Comparison of ENCODE assay signal across 20 cellular contexts in the genomic region with DNA sequence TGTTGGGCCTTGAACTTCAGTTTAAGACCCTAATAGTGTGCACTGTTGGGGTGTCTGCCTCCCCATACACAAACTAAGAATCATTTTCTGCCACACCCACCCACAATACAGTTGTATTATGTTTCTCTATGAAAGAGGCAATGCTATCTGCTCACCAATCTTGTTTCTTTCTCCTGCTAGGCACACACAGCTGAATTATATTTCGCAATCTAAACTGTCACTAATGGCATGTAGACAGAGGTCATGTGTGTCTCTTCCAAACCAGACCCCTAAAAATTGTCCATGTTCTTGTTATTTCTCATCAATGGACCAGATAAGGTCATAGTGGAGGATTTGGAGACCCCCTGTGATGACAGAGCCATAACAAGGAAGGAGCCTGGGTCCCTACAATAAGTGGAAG.
"Had no signal": no experiment of that assay in that cellular context is flagged by ENCODE, and none has a peak within 500 bp of the region (broad histone marks: within the 10 kb centered on the region; RNA-seq: fewer than 3 reads in every experiment).

No MANE protein-coding gene starts in this region.

- H3K9me3 Mint-ChIP-seq: activated naive CD4-positive, alpha-beta T cell treated with anti-CD3 and anti-CD28 coated beads, Interleukin-2, amount 50 U/mL, for 24 hours; activated T-helper 1 cell treated with anti-CD3 and anti-CD28 coated beads, Interleukin-12 subunit alpha, Interleukin-12 subunit beta, Interleukin-2, Interleukin-4 antibody, amounts not matched to agents 30 ng/mL and 10 ng/mL and 1 ng/mL, durations not matched to agents 14 hours and 24 hours and 36 hours; central memory CD8-positive, alpha-beta T cell; memory B cell; natural killer cell treated with Interleukin-12 subunit alpha and Interleukin-12 subunit beta and Interleukin-15 and Interleukin-18, amount 100 ng/mL, for 72 hours; type B pancreatic cell had no signal

- H3K27me3 Mint-ChIP-seq: activated naive CD4-positive, alpha-beta T cell treated with anti-CD3 and anti-CD28 coated beads, Interleukin-2, amount 50 U/mL, for 24 hours; central memory CD8-positive, alpha-beta T cell; memory B cell; natural killer cell treated with Interleukin-12 subunit alpha and Interleukin-12 subunit beta and Interleukin-15 and Interleukin-18, amount 100 ng/mL, for 72 hours; type B pancreatic cell had no signal

- ATAC-seq: activated CD8-positive, alpha-beta T cell treated with anti-CD3 and anti-CD28 coated beads, Interleukin-2, amount 10 ng/mL, durations not matched to agents 7 days and 5 days; esophagus mucosa; heart left ventricle; left cardiac atrium; natural killer cell treated with Interleukin-12 subunit alpha and Interleukin-12 subunit beta and Interleukin-15 and Interleukin-18, amount 100 ng/mL, for 72 hours had no signal

- DNase-seq: activated CD4-positive, alpha-beta T cell treated with anti-CD3 and anti-CD28 coated beads for 1 hour; activated CD4-positive, alpha-beta T cell treated with anti-CD3 and anti-CD28 coated beads, Interleukin-2, amount 50 U/mL, for 1 hour; activated CD8-positive, alpha-beta T cell treated with anti-CD3 and anti-CD28 coated beads, Interleukin-2, amount 10 ng/mL, durations not matched to agents 7 days and 5 days; activated gamma-delta T cell treated with Interleukin-2 at 50 U/mL for 16 hours; adrenal gland; effector memory CD4-positive, alpha-beta T cell; heart left ventricle; islet precursor cell; left cardiac atrium; ovary; spleen; stimulated activated CD4-positive, alpha-beta T cell treated with anti-CD3 and anti-CD28 coated beads, Interleukin-4, amount 100 ng/mL, for 24 hours; stimulated activated naive CD4-positive, alpha-beta T cell treated with Interleukin-2 at 50 U/mL for 16 hours had no signal

- H3K4me3 Mint-ChIP-seq: activated CD8-positive, alpha-beta T cell treated with anti-CD3 and anti-CD28 coated beads, Interleukin-2, amount 10 ng/mL, durations not matched to agents 7 days and 5 days; activated naive CD4-positive, alpha-beta T cell treated with anti-CD3 and anti-CD28 coated beads, Interleukin-2, amount 50 U/mL, for 24 hours; activated T-helper 1 cell treated with anti-CD3 and anti-CD28 coated beads, Interleukin-12 subunit alpha, Interleukin-12 subunit beta, Interleukin-2, Interleukin-4 antibody, amounts not matched to agents 30 ng/mL and 10 ng/mL and 1 ng/mL, durations not matched to agents 14 hours and 24 hours and 36 hours; central memory CD8-positive, alpha-beta T cell; memory B cell; natural killer cell treated with Interleukin-12 subunit alpha and Interleukin-12 subunit beta and Interleukin-15 and Interleukin-18, amount 100 ng/mL, for 72 hours; type B pancreatic cell had no signal

- H3K4me1 Mint-ChIP-seq: activated naive CD4-positive, alpha-beta T cell treated with anti-CD3 and anti-CD28 coated beads, Interleukin-2, amount 50 U/mL, for 24 hours; memory B cell had no signal

- H3K27ac Mint-ChIP-seq: activated CD8-positive, alpha-beta T cell treated with anti-CD3 and anti-CD28 coated beads, Interleukin-2, amount 10 ng/mL, durations not matched to agents 7 days and 5 days; activated naive CD4-positive, alpha-beta T cell treated with anti-CD3 and anti-CD28 coated beads, Interleukin-2, amount 50 U/mL, for 24 hours; activated T-helper 1 cell treated with anti-CD3 and anti-CD28 coated beads, Interleukin-12 subunit alpha, Interleukin-12 subunit beta, Interleukin-2, Interleukin-4 antibody, amounts not matched to agents 30 ng/mL and 10 ng/mL and 1 ng/mL, durations not matched to agents 14 hours and 24 hours and 36 hours; memory B cell; type B pancreatic cell had no signal
